ENCODE assay signal across 1 cellular context in the genomic region with DNA sequence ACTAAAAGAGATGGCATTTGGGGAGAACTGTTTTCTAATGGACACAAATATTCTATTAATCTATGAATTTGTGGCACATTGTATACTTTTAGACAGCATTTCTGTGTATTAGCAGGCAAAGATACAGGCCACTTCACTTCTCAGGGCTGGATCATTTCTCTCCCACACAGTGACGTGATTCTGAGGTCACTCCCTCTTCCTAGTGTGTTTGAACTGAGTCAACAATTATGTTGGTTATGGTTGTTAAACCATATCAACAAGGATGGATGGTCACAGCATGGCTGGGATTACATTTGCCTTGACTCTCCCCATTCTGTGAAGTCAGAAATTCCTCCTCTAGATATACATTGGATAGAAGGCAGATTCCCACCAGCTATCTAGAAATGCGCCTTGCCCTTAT.
TF ChIP-seq lines count a peak whose summit lies in the region.

No MANE protein-coding gene starts in this region.

TF ChIP-seq in HepG2, 621 proteins besides CTCF, POLR2A, EP300 and RAD21:
- TF ChIP-seq GLI4 (CRISPR knock-in tag; IDR thresholded peaks at IDR 0.05; ENCODE audit: borderline replicate concordance): no peak
- TF ChIP-seq CREB1 (IDR thresholded peaks at IDR 0.05): peak; percentile 49; the same call in 1 of the 2 replicates
- TF ChIP-seq CREB1 (CRISPR knock-in tag; IDR thresholded peaks at IDR 0.05): no peak
TF ChIP-seq in HepG2: peak in this region for 1.
